ENCODE assay signal across 1 cellular context in the genomic region with DNA sequence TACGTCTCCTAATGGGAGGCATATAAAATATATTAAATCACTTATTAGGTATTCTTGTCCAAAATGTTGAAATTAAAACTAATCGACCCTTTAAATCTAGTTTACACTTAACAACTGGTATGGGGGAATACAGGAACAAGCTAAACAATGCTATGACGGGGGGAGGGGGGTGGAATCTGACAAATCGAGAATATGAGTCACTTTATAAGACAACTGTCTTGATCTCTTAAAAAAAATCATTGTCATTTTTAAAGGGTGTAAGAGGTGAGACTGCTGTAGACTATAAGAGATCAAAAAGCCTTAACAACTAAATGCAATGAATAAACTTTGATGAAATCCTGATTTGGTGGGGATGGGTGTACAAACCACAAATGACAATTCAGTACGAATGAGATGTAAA.
TF ChIP-seq lines count a peak whose summit lies in the region.

No MANE protein-coding gene starts in this region.

TF ChIP-seq in WTC11, 78 proteins besides CTCF, POLR2A, EP300 and RAD21 (continued from another document):
- TF ChIP-seq, protein P1, sequence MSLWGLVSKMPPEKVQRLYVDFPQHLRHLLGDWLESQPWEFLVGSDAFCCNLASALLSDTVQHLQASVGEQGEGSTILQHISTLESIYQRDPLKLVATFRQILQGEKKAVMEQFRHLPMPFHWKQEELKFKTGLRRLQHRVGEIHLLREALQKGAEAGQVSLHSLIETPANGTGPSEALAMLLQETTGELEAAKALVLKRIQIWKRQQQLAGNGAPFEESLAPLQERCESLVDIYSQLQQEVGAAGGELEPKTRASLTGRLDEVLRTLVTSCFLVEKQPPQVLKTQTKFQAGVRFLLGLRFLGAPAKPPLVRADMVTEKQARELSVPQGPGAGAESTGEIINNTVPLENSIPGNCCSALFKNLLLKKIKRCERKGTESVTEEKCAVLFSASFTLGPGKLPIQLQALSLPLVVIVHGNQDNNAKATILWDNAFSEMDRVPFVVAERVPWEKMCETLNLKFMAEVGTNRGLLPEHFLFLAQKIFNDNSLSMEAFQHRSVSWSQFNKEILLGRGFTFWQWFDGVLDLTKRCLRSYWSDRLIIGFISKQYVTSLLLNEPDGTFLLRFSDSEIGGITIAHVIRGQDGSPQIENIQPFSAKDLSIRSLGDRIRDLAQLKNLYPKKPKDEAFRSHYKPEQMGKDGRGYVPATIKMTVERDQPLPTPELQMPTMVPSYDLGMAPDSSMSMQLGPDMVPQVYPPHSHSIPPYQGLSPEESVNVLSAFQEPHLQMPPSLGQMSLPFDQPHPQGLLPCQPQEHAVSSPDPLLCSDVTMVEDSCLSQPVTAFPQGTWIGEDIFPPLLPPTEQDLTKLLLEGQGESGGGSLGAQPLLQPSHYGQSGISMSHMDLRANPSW (CRISPR knock-in tag; conservative IDR thresholded peaks at IDR 0.05; ENCODE audit: low read depth) = no peak
- TF ChIP-seq ATF6 (CRISPR knock-in tag; IDR thresholded peaks at IDR 0.05) (no peak), ATF3 (CRISPR knock-in tag; conservative IDR thresholded peaks at IDR 0.05) (no peak), ERG (CRISPR knock-in tag; IDR thresholded peaks at IDR 0.05) (no peak), TEAD4 (CRISPR knock-in tag; IDR thresholded peaks at IDR 0.05) (no peak), E2F5 (CRISPR knock-in tag; IDR thresholded peaks at IDR 0.05) (no peak), PRRX2 (CRISPR knock-in tag; IDR thresholded peaks at IDR 0.05) (no peak), FOXK1 (CRISPR knock-in tag; IDR thresholded peaks at IDR 0.05) (no peak)
